Comparison of ENCODE assay signal across 9 cellular contexts in the genomic region with DNA sequence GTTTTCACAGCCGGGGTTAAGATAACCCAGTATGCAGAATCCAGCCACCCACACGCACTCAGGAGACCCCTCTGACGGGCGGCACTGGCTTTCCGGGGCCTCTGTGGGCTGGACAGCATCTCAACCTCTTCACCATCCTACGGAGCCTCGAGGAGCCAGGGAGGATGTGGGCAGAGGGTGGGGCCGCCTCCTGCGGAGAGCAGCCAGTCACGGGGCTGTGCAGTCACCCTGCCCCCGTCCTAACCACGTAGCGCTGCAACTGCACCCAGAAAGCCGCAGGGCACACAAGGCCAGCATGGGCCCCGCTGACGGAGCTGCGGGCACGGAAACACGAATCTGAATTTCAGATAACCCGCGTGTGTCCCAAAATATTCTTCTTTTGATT.
DNase-seq lines count a peak whose midpoint lies in the region; ATAC-seq and TF ChIP-seq lines count a peak whose summit lies in the region.
"Had no signal": no experiment of that assay in that cellular context is flagged by ENCODE, and none has a peak within 500 bp of the region (broad histone marks: within the 10 kb centered on the region; RNA-seq: fewer than 3 reads in every experiment).

No MANE protein-coding gene starts in this region.

- TF ChIP-seq CTCF in fibroblast of villous mesenchyme (IDR thresholded peaks at IDR 0.05; ENCODE audit: insufficient read depth, low read depth, low read length): no peak

- CTCF ChIA-PET in activated CD8-positive, alpha-beta memory T cell treated with anti-CD3 and anti-CD28 coated beads, Interleukin-2, amount 10 ng/mL, durations not matched to agents 7 days and 5 days (lab: Charles Lee): interaction anchor here (0.8 to 1.5 kb wide), 5 partner anchors 15 to 171 kb away, joined by 3 to 5 read pairs (median 3); no protein-coding TSS in a partner anchor

- peak overlapping the region; percentile 98 for H3K27ac Mint-ChIP-seq in activated CD8-positive, alpha-beta memory T cell treated with anti-CD3 and anti-CD28 coated beads, Interleukin-2, amount 10 ng/mL, durations not matched to agents 7 days and 5 days

- H3K36me3 Mint-ChIP-seq in activated CD8-positive, alpha-beta memory T cell treated with anti-CD3 and anti-CD28 coated beads, Interleukin-2, amount 10 ng/mL, durations not matched to agents 7 days and 5 days: peaks cover 11% of the 10 kb centered on the region

- no peaks in the 10 kb centered on the region for H3K79me2 ChIP-seq in GM23248 (ENCODE audit: insufficient read depth)

- ATAC-seq in activated CD8-positive, alpha-beta memory T cell treated with anti-CD3 and anti-CD28 coated beads, Interleukin-2, amount 10 ng/mL, durations not matched to agents 7 days and 5 days: peak; percentile 92

- in situ Hi-C loops in GM23248 (cut with MboI): no loop called here

- H3K4me1 ChIP-seq in GM23248 (ENCODE audit: insufficient read depth): no peaks in the 10 kb centered on the region

- peaks cover 5% of the 10 kb centered on the region for H3K27me3 Mint-ChIP-seq in activated CD8-positive, alpha-beta memory T cell treated with anti-CD3 and anti-CD28 coated beads, Interleukin-2, amount 10 ng/mL, durations not matched to agents 7 days and 5 days

- no peaks in the 10 kb centered on the region for H3K9me2 ChIP-seq in GM23248 (ENCODE audit: insufficient read depth)

- H2AFZ ChIP-seq in GM23248: no peak overlapping the region

- H3K9me3 ChIP-seq in GM23248 (ENCODE audit: low read depth): no peaks in the 10 kb centered on the region
- H3K9me3 ChIP-seq: ovary had no signal

- H3F3A ChIP-seq in GM23248 (ENCODE audit: insufficient read depth): no peaks in the 10 kb centered on the region

- 89 to 92% methylated on average over 21 of the region's 21 CpGs for WGBS in GM23248 (ENCODE audit: low coverage in 1 of 2, low lambda C conversion rate in 2 of 2, missing lambda C conversion rate in 2 of 2), 2 experiments

- no peak overlapping the region for H3K27ac ChIP-seq in GM23248
- H3K27ac ChIP-seq: ovary had no signal

- no peak overlapping the region for H3K9ac ChIP-seq in GM23248

- H3K4me2 ChIP-seq in GM23248 (ENCODE audit: unreplicated experiment): no peak overlapping the region

- H3K9me3 Mint-ChIP-seq in activated CD8-positive, alpha-beta memory T cell treated with anti-CD3 and anti-CD28 coated beads, Interleukin-2, amount 10 ng/mL, durations not matched to agents 7 days and 5 days (ENCODE audit: low read depth): no peaks in the 10 kb centered on the region

- no peaks in the 10 kb centered on the region for H3K36me3 ChIP-seq in GM23248 (ENCODE audit: low read depth)
- H3K36me3 ChIP-seq: ovary had no signal

- peaks cover 64% of the 10 kb centered on the region for H3K4me1 Mint-ChIP-seq in activated CD8-positive, alpha-beta memory T cell treated with anti-CD3 and anti-CD28 coated beads, Interleukin-2, amount 10 ng/mL, durations not matched to agents 7 days and 5 days

- H3K4me3 Mint-ChIP-seq in activated CD8-positive, alpha-beta memory T cell treated with anti-CD3 and anti-CD28 coated beads, Interleukin-2, amount 10 ng/mL, durations not matched to agents 7 days and 5 days: peak overlapping the region; percentile 84

- peak overlapping the region; percentile 50; the same call in 1 of the 2 replicates for H3K4me3 ChIP-seq in GM08714 (ENCODE audit: low read length)
- H3K4me3 ChIP-seq in GM23248: no peak overlapping the region
- no peak overlapping the region for H3K4me3 ChIP-seq in fibroblast of villous mesenchyme (ENCODE audit: low read depth, low read length)
- H3K4me3 ChIP-seq: ovary had no signal

- peak; percentile 9 for DNase-seq in GM23248
- peak; percentile 90 for DNase-seq in MV-4-11 (lab: John Stamatoyannopoulos, UW)
- peak; percentile 97 for DNase-seq in activated CD8-positive, alpha-beta memory T cell treated with anti-CD3 and anti-CD28 coated beads, Interleukin-2, amount 10 ng/mL, durations not matched to agents 7 days and 5 days
- DNase-seq in fibroblast of villous mesenchyme (ENCODE audit: low read depth): peak; percentile 74
- DNase-seq in stimulated activated CD4-positive, alpha-beta T cell treated with anti-CD3 and anti-CD28 coated beads, Interleukin-1b, Interleukin-23, amount 100 ng/mL, for 24 hours (ENCODE audit: low read depth in 4 of 4, low spot score in 1 of 4): peak; percentile 55 to 84 (median 64)
- DNase-seq in NCI-H446 treated with DMSO at 0.1 percent for 48 hours (lab: John Stamatoyannopoulos, UW): no peak
- DNase-seq in NCI-H524 (lab: John Stamatoyannopoulos, UW): no peak

- no peaks in the 10 kb centered on the region for H3K27me3 ChIP-seq in GM23248 (replicated peaks; ENCODE audit: insufficient read depth)
- H3K27me3 ChIP-seq: ovary had no signal

- no peaks in the 10 kb centered on the region for H4K20me1 ChIP-seq in GM23248 (ENCODE audit: insufficient read depth)

Comparison
In these comparisons a context has a peak if more than half of its experiments do, and no peak if none do; other contexts are left out.
1. DNase-seq: peak in GM23248 (single experiment), MV-4-11 (single experiment), activated CD8-positive, alpha-beta memory T cell treated with anti-CD3 and anti-CD28 coated beads, Interleukin-2, amount 10 ng/mL, durations not matched to agents 7 days and 5 days (single experiment), fibroblast of villous mesenchyme (single experiment) and stimulated activated CD4-positive, alpha-beta T cell treated with anti-CD3 and anti-CD28 coated beads, Interleukin-1b, Interleukin-23, amount 100 ng/mL, for 24 hours (4 of 4); none in NCI-H446 treated with DMSO at 0.1 percent for 48 hours (single experiment) and NCI-H524 (0 of 2).